8 cellular contexts compared by ENCODE assay signal in genomic region chr1:100834779-100835645, GRCh38. TPM values are rescaled to one million over a fixed set of nuclear protein-coding genes. Genes with fewer than 3 reads are reported as not detected.
DNase-seq lines count a peak whose midpoint lies in the region; ATAC-seq, FAIRE-seq and TF ChIP-seq lines count a peak whose summit lies in the region.

No MANE protein-coding gene starts in this region.

- no peaks in the 10 kb centered on the region for H3K4me1 ChIP-seq in MM.1S (ENCODE audit: low read length)
- H3K4me1 ChIP-seq in upper lobe of right lung, result no peaks in the 10 kb centered on the region

- no peaks in the 10 kb centered on the region for H3F3A ChIP-seq in MM.1S (ENCODE audit: insufficient read depth, low read length)

- H3K9ac ChIP-seq in MM.1S (ENCODE audit: low read length), result no peak overlapping the region

- H3K79me2 ChIP-seq in MM.1S (ENCODE audit: low read length), result no peaks in the 10 kb centered on the region

- H3K9me2 ChIP-seq in MM.1S (replicated peaks; ENCODE audit: insufficient read depth, low read length), result no peaks in the 10 kb centered on the region

- H3K27ac ChIP-seq in MM.1S (ENCODE audit: low read length) (no peak overlapping the region), upper lobe of right lung (no peak overlapping the region)

- DNase-seq in CMK (ENCODE audit: low read depth) (peak; percentile 21), GM19239 (ENCODE audit: insufficient read length, low spot score) (no peak), MM.1S (no peak), dermis blood vessel endothelial cell (peak; percentile 49), upper lobe of right lung (no peak), NCI-H187 (lab: John Stamatoyannopoulos, UW) (no peak)
- no peak for DNase-seq in activated effector memory CD4-positive, alpha-beta T cell treated with anti-CD3 and anti-CD28 coated beads, Interleukin-2, amount 50 U/mL, for 16 hours

- no peak overlapping the region for H2AFZ ChIP-seq in MM.1S (ENCODE audit: low read length)

- peak; percentile 76 for FAIRE-seq in GM19239 (lab: Jason Lieb, UNC)

- ATAC-seq in upper lobe of right lung (no peak), HG03135 (IDR thresholded peaks at IDR 0.05; ENCODE audit: unreplicated experiment) (no peak)

- H3K4me2 ChIP-seq in MM.1S (ENCODE audit: low read depth, low read length), result no peak overlapping the region

- intact Hi-C loops in upper lobe of right lung (cut with DNase I), result no loop called here

- H4K20me1 ChIP-seq in MM.1S (ENCODE audit: insufficient read depth, low read length), result no peaks in the 10 kb centered on the region

- no peaks in the 10 kb centered on the region for H3K27me3 ChIP-seq in MM.1S (replicated peaks; ENCODE audit: insufficient read depth, low read length)
- no peaks in the 10 kb centered on the region for H3K27me3 ChIP-seq in upper lobe of right lung

- H3K4me3 ChIP-seq in MM.1S (ENCODE audit: low read length), result no peak overlapping the region
- H3K4me3 ChIP-seq in upper lobe of right lung, result no peak overlapping the region

- H3K9me3 ChIP-seq in MM.1S (replicated peaks; ENCODE audit: insufficient read depth, low read length), result no peaks in the 10 kb centered on the region
- no peaks in the 10 kb centered on the region for H3K9me3 ChIP-seq in upper lobe of right lung

- peak; percentile 21; the same call in 1 of the 2 replicates for TF ChIP-seq CTCF in MM.1S (IDR thresholded peaks at IDR 0.05; ENCODE audit: low read length)
- TF ChIP-seq CTCF in upper lobe of right lung (IDR thresholded peaks at IDR 0.05), result peak; percentile 30

- no peaks in the 10 kb centered on the region for H3K36me3 ChIP-seq in MM.1S (replicated peaks; ENCODE audit: insufficient read depth, low read length)
- no peaks in the 10 kb centered on the region for H3K36me3 ChIP-seq in upper lobe of right lung

RNA-seq across cellular contexts. Expression of gene EXTL2, which starts 59.6 kb away (rescaled TPM):
- total RNA-seq in dermis blood vessel endothelial cell, result 13.4 and 21.3 TPM in 2 replicates
- total RNA-seq in upper lobe of right lung, result 11.6 TPM

Comparison
In these comparisons a context has a peak if more than half of its experiments do, and no peak if none do; other contexts are left out.
1. DNase-seq: peak in CMK (single experiment) and dermis blood vessel endothelial cell (single experiment); none in GM19239 (single experiment), MM.1S (single experiment), upper lobe of right lung (single experiment), NCI-H187 (0 of 2) and activated effector memory CD4-positive, alpha-beta T cell treated with anti-CD3 and anti-CD28 coated beads, Interleukin-2, amount 50 U/mL, for 16 hours (single experiment).